1 cellular context compared by ENCODE assay signal in the genomic region with DNA sequence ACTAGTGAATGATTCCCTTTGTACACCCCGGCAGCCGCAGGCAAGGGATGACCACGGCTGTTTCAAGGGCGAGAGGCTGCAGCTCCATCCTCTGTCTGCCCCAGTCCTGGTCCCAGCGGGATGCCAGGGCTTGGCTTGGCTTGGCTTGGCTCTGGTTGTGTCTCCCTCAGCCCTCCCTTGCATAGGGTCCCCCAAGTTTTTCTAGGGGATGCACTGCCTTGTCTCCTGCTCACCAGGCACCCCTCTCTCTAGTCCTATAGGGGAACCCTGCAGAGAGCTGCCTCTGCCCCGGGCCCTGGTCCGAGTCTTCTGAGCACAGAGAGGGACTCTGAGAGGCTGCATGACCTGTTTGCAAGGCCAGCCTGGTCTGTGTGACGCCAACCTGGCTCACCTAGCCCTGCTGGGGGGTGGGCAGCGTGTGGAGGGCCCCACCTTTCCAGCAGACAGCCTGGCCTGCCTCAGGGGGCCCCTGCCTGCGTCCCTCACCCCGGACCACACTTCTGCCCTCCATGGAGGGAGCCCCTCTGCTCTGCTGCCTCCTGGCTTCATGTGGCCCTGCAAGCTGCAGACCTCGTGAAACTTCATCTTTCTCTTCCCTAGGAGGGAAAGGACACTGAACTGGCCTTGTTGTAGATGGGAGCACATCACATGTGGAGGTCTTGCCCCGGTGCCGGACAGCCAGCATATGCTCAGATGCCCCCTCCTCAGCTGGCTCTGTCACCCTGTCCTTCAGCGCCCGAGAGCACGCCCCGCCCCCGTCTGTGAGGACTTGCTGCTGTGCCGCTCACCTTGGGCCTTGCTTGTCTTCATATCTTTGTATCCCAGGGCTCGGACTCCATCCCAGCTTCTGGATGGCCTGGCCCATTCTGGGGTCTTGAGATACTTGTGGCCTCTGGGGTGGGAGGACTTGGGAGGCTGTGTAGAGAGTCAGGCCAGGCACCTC.
TF ChIP-seq lines count a peak whose summit lies in the region.

No MANE protein-coding gene starts in this region.

TF ChIP-seq in H1, 55 proteins besides CTCF, POLR2A, EP300 and RAD21:
- TF ChIP-seq CBX8 (IDR thresholded peaks at IDR 0.05; ENCODE audit: borderline replicate concordance, low read depth, low read length), result no peak
- TF ChIP-seq SP2 (IDR thresholded peaks at IDR 0.05; ENCODE audit: low read length), result no peak
- no peak for TF ChIP-seq RNF2 (IDR thresholded peaks at IDR 0.05; ENCODE audit: borderline replicate concordance, low read depth, low read length, missing control alignments, poor library complexity, severe bottlenecking)
- TF ChIP-seq RBBP5 (IDR thresholded peaks at IDR 0.05; ENCODE audit: borderline replicate concordance, low read depth, low read length), result no peak
- TF ChIP-seq CBX5 (IDR thresholded peaks at IDR 0.05; ENCODE audit: low read depth, low read length), result no peak
- TF ChIP-seq, protein P1, sequence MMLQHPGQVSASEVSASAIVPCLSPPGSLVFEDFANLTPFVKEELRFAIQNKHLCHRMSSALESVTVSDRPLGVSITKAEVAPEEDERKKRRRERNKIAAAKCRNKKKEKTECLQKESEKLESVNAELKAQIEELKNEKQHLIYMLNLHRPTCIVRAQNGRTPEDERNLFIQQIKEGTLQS (IDR thresholded peaks at IDR 0.05; ENCODE audit: insufficient read depth, low read depth, low read length), result no peak
- TF ChIP-seq, protein P2, sequence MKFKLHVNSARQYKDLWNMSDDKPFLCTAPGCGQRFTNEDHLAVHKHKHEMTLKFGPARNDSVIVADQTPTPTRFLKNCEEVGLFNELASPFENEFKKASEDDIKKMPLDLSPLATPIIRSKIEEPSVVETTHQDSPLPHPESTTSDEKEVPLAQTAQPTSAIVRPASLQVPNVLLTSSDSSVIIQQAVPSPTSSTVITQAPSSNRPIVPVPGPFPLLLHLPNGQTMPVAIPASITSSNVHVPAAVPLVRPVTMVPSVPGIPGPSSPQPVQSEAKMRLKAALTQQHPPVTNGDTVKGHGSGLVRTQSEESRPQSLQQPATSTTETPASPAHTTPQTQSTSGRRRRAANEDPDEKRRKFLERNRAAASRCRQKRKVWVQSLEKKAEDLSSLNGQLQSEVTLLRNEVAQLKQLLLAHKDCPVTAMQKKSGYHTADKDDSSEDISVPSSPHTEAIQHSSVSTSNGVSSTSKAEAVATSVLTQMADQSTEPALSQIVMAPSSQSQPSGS (IDR thresholded peaks at IDR 0.05; ENCODE audit: low read length), result no peak
- TF ChIP-seq SIRT6 (IDR thresholded peaks at IDR 0.05; ENCODE audit: low read length), result no peak
TF ChIP-seq in H1: peak in this region for 0.
